ENCODE assay signal across 1 cellular context in genomic region chr11:12009617-12010321, GRCh38.
TF ChIP-seq lines count a peak whose summit lies in the region.

No MANE protein-coding gene starts in this region.

TF ChIP-seq in H1, 55 proteins besides CTCF, POLR2A, EP300 and RAD21 (continued from another document):
- TF ChIP-seq E2F6 (IDR thresholded peaks at IDR 0.05) = peak; percentile 70
- peak; percentile 4 for TF ChIP-seq ASH2L (IDR thresholded peaks at IDR 0.05; ENCODE audit: low read length)
- TF ChIP-seq CTBP2 (IDR thresholded peaks at IDR 0.05; ENCODE audit: borderline replicate concordance, insufficient read depth, insufficient read length, low read length) = no peak
